Comparison of ENCODE assay signal across 1 cellular context in genomic region chr12:42144424-42145196, GRCh38.
A peak's percentile ranks its signal among the peaks of the same experiment; 100 is the strongest.
TF ChIP-seq lines count a peak whose summit lies in the region.

GXYLT1 (minus strand) TSS chr12:42144874; CDS start chr12:42144646, 228 bp downstream.

TF ChIP-seq in K562, 482 proteins besides CTCF, POLR2A, EP300 and RAD21 (continued from another document and continues in another):
- no peak for TF ChIP-seq RREB1 (CRISPR knock-in tag; IDR thresholded peaks at IDR 0.05)
- TF ChIP-seq ATF2 (CRISPR knock-in tag; IDR thresholded peaks at IDR 0.05), result no peak
- no peak for TF ChIP-seq CGGBP1 (CRISPR knock-in tag; IDR thresholded peaks at IDR 0.05)
- TF ChIP-seq CBFA2T3 (IDR thresholded peaks at IDR 0.05), result 0 out of 2 replicates have a peak, but pooled peaks have one; percentile 14
- TF ChIP-seq HSF4 (CRISPR knock-in tag; IDR thresholded peaks at IDR 0.05; ENCODE audit: borderline replicate concordance), result no peak
- peak; percentile 57 for TF ChIP-seq PCBP1 (IDR thresholded peaks at IDR 0.05; ENCODE audit: low read depth, low read length, poor library complexity, severe bottlenecking)
- no peak for TF ChIP-seq TOE1 (IDR thresholded peaks at IDR 0.05; ENCODE audit: borderline replicate concordance)
- no peak for TF ChIP-seq TOE1 (CRISPR knock-in tag; IDR thresholded peaks at IDR 0.05; ENCODE audit: borderline replicate concordance, low read depth)
- no peak for TF ChIP-seq LARP7 (IDR thresholded peaks at IDR 0.05)
- TF ChIP-seq RERE (CRISPR knock-in tag; IDR thresholded peaks at IDR 0.05; ENCODE audit: borderline replicate concordance), result no peak
- no peak for TF ChIP-seq POLR2AphosphoS2 (IDR thresholded peaks at IDR 0.05; ENCODE audit: low read length)
- no peak for TF ChIP-seq HMBOX1 (IDR thresholded peaks at IDR 0.05)
- no peak for TF ChIP-seq SNIP1 (IDR thresholded peaks at IDR 0.05; ENCODE audit: low read depth)
- TF ChIP-seq ZNF24 (IDR thresholded peaks at IDR 0.05), result no peak; the same call in 1 of the 2 replicates
- TF ChIP-seq DPF2 (IDR thresholded peaks at IDR 0.05), result no peak
- TF ChIP-seq LEF1 (IDR thresholded peaks at IDR 0.05), result no peak
- no peak for TF ChIP-seq FOXA1 (IDR thresholded peaks at IDR 0.05; ENCODE audit: borderline replicate concordance)
- no peak for TF ChIP-seq ZNF347 (CRISPR knock-in tag; IDR thresholded peaks at IDR 0.05; ENCODE audit: low read depth)
- TF ChIP-seq KAT2B (IDR thresholded peaks at IDR 0.05; ENCODE audit: low read depth, low read length), result no peak
- no peak for TF ChIP-seq ZNF518B (CRISPR knock-in tag; IDR thresholded peaks at IDR 0.05)
- no peak for TF ChIP-seq TCF15 (CRISPR knock-in tag; IDR thresholded peaks at IDR 0.05)
- TF ChIP-seq BRCA1 (IDR thresholded peaks at IDR 0.05), result no peak
- TF ChIP-seq BRCA1 (CRISPR knock-in tag; IDR thresholded peaks at IDR 0.05), result no peak
- no peak for TF ChIP-seq SMARCE1 (IDR thresholded peaks at IDR 0.05)
- TF ChIP-seq ZFP91 (CRISPR knock-in tag; IDR thresholded peaks at IDR 0.05), result no peak
- TF ChIP-seq ZNF766 (CRISPR knock-in tag; conservative IDR thresholded peaks at IDR 0.05), result no peak
- TF ChIP-seq CREBBP (IDR thresholded peaks at IDR 0.05; ENCODE audit: low read depth, low read length), result no peak
- TF ChIP-seq NFYB (IDR thresholded peaks at IDR 0.05; ENCODE audit: extremely low read depth, insufficient read length), result no peak
- TF ChIP-seq NFIX (CRISPR knock-in tag; IDR thresholded peaks at IDR 0.05; ENCODE audit: low read depth), result no peak
- no peak for TF ChIP-seq RFX1 (IDR thresholded peaks at IDR 0.05)
- no peak for TF ChIP-seq ID3 (CRISPR knock-in tag; IDR thresholded peaks at IDR 0.05)
- TF ChIP-seq ID3 (tag; IDR thresholded peaks at IDR 0.05), result no peak
- TF ChIP-seq RUNX1 (IDR thresholded peaks at IDR 0.05; ENCODE audit: low read depth), result no peak
- peak in 1 of 2 experiments; percentile 69; a peak in 1 of 3 replicates for TF ChIP-seq CBX3 (IDR thresholded peaks at IDR 0.05; ENCODE audit: borderline replicate concordance in 1 of 2, low read length in 2 of 2)
- TF ChIP-seq ZNF124 (CRISPR knock-in tag; IDR thresholded peaks at IDR 0.05), result no peak
- no peak for TF ChIP-seq MITF (IDR thresholded peaks at IDR 0.05)
- no peak for TF ChIP-seq HDAC8 (tag; IDR thresholded peaks at IDR 0.05)
- TF ChIP-seq FOSL1 (tag; conservative IDR thresholded peaks at IDR 0.05), result no peak
- TF ChIP-seq BRF1 (IDR thresholded peaks at IDR 0.05; ENCODE audit: borderline replicate concordance, extremely low read depth, insufficient read length), result no peak
